In genomic region chr1:228243093-228243492, GRCh38 we compare ENCODE assay signal across 34 cellular contexts.
"Had no signal": no experiment of that assay in that cellular context is flagged by ENCODE, and none has a peak within 500 bp of the region (broad histone marks: within the 10 kb centered on the region; RNA-seq: fewer than 3 reads in every experiment).

No MANE protein-coding gene starts in this region.

- H3K27ac ChIP-seq: KMS-11 had no signal

- H3K4me2 ChIP-seq: KMS-11 had no signal

- DNase-seq: Kasumi-1, KG1, MG63, MM.1S, MV-4-11, NCI-H1048, NCI-H1092, NCI-H1092 treated with DMSO at 0.1 percent for 48 hours, NCI-H1105, NCI-H1105 treated with DMSO at 0.1 percent for 48 hours, NCI-H1417, NCI-H1417 treated with DMSO at 0.1 percent for 48 hours, NCI-H1436, NCI-H1436 treated with DMSO at 0.1 percent for 48 hours, NCI-H146, NCI-H1694, NCI-H1694 treated with DMSO at 0.1 percent for 48 hours, NCI-H187, NCI-H187 treated with DMSO at 0.1 percent for 48 hours, NCI-H1930, NCI-H2029, NCI-H2029 treated with DMSO at 0.1 percent for 48 hours, NCI-H2081, NCI-H2081 treated with DMSO at 0.1 percent for 48 hours, NCI-H2107, NCI-H2171, NCI-H2171 treated with DMSO at 0.1 percent for 48 hours, NCI-H2227 treated with DMSO at 0.1 percent for 48 hours, NCI-H226, NCI-H345, NCI-H446, NCI-H446 treated with DMSO at 0.1 percent for 48 hours, NCI-H510A had no signal

- H3K27me3 ChIP-seq: MG63 had no signal

- H3K9ac ChIP-seq: KMS-11 had no signal

- H3K4me3 ChIP-seq: MG63 had no signal
